29 cellular contexts compared by ENCODE assay signal in the genomic region with DNA sequence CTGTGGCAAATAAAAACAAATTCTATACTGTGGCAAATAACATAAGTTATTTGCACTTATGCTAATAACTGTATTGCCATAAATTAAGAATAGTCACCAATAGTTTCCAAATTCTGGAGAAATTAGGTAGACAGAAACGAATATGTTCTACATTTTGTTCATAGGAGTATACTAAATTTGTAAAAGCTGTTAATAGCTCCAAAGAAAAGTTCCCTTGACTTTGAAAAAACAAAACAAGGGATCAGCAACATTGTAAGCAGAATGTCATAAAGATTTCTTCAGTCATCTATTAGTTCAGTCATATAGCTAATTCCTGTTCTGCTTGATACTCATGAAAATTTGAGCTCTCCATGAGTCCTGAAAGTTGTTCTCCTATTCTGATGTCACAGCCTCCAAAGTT.
"Had no signal": no experiment of that assay in that cellular context is flagged by ENCODE, and none has a peak within 500 bp of the region (broad histone marks: within the 10 kb centered on the region; RNA-seq: fewer than 3 reads in every experiment).

No MANE protein-coding gene starts in this region.

- DNase-seq: activated CD4-positive, alpha-beta memory T cell treated with anti-CD3 and anti-CD28 coated beads, Interleukin-2, amount 10 ng/mL, durations not matched to agents 7 days and 5 days; activated CD4-positive, alpha-beta T cell treated with anti-CD3 and anti-CD28 coated beads for 1 hour; activated CD4-positive, alpha-beta T cell treated with anti-CD3 and anti-CD28 coated beads for 4 hours; activated CD4-positive, alpha-beta T cell treated with anti-CD3 and anti-CD28 coated beads, Interleukin-2, amount 10 ng/mL, durations not matched to agents 7 days and 5 days; activated CD4-positive, alpha-beta T cell treated with anti-CD3 and anti-CD28 coated beads, Interleukin-2, amount 50 U/mL, for 4 hours; activated CD8-positive, alpha-beta memory T cell treated with anti-CD3 and anti-CD28 coated beads, Interleukin-2, amount 50 U/mL, for 48 hours; activated gamma-delta T cell; activated naive CD4-positive, alpha-beta T cell treated with anti-CD3 and anti-CD28 coated beads, Interleukin-2, amount 50 U/mL, for 16 hours; activated naive CD4-positive, alpha-beta T cell treated with Interleukin-2 at 50 U/mL for 16 hours; activated T-cell treated with anti-CD3 and anti-CD28 coated beads for 4 hours; activated T-cell treated with anti-CD3 and anti-CD28 coated beads, Interleukin-2, amount 50 U/mL, for 24 hours; activated T-cell treated with anti-CD3 and anti-CD28 coated beads, Interleukin-2, amount 50 U/mL, for 72 hours; amygdala; aorta; central memory CD4-positive, alpha-beta T cell; cerebellar nuclear complex; colonic mucosa; effector CD8-positive, alpha-beta T cell; foreskin fibroblast; head of caudate nucleus; hippocampal formation; T-helper 2 cell had no signal

- ATAC-seq: activated T-cell treated with anti-CD3 and anti-CD28 coated beads, Interleukin-2, amount 50 U/mL, for 72 hours; esophagus mucosa; WTC11 had no signal

- H3K4me3 Mint-ChIP-seq: activated CD4-positive, alpha-beta memory T cell treated with anti-CD3 and anti-CD28 coated beads, Interleukin-2, amount 10 ng/mL, durations not matched to agents 7 days and 5 days; activated CD4-positive, alpha-beta T cell treated with anti-CD3 and anti-CD28 coated beads, Interleukin-2, amount 10 ng/mL, durations not matched to agents 7 days and 5 days; activated naive CD8-positive, alpha-beta T cell; activated T-cell treated with anti-CD3 and anti-CD28 coated beads, Interleukin-2, amount 50 U/mL, for 24 hours; activated T-cell treated with anti-CD3 and anti-CD28 coated beads, Interleukin-2, amount 50 U/mL, for 72 hours; brain; WTC11 had no signal

- H3K4me1 ChIP-seq: breast epithelium, colonic mucosa had no signal

- H3K9me3 ChIP-seq: breast epithelium, colonic mucosa had no signal

- H3K27ac Mint-ChIP-seq: activated CD4-positive, alpha-beta memory T cell treated with anti-CD3 and anti-CD28 coated beads, Interleukin-2, amount 10 ng/mL, durations not matched to agents 7 days and 5 days; activated CD4-positive, alpha-beta T cell treated with anti-CD3 and anti-CD28 coated beads, Interleukin-2, amount 10 ng/mL, durations not matched to agents 7 days and 5 days; activated naive CD8-positive, alpha-beta T cell; activated T-cell treated with anti-CD3 and anti-CD28 coated beads, Interleukin-2, amount 50 U/mL, for 24 hours; activated T-cell treated with anti-CD3 and anti-CD28 coated beads, Interleukin-2, amount 50 U/mL, for 72 hours; brain; WTC11 had no signal

- H3K9me3 Mint-ChIP-seq: activated CD4-positive, alpha-beta memory T cell treated with anti-CD3 and anti-CD28 coated beads, Interleukin-2, amount 10 ng/mL, durations not matched to agents 7 days and 5 days; activated CD4-positive, alpha-beta T cell treated with anti-CD3 and anti-CD28 coated beads, Interleukin-2, amount 10 ng/mL, durations not matched to agents 7 days and 5 days had no signal

- H3K27me3 Mint-ChIP-seq: activated CD4-positive, alpha-beta memory T cell treated with anti-CD3 and anti-CD28 coated beads, Interleukin-2, amount 10 ng/mL, durations not matched to agents 7 days and 5 days; activated CD4-positive, alpha-beta T cell treated with anti-CD3 and anti-CD28 coated beads, Interleukin-2, amount 10 ng/mL, durations not matched to agents 7 days and 5 days; activated naive CD8-positive, alpha-beta T cell; activated T-cell treated with anti-CD3 and anti-CD28 coated beads, Interleukin-2, amount 50 U/mL, for 24 hours; brain had no signal

- H3K4me1 Mint-ChIP-seq: activated CD4-positive, alpha-beta memory T cell treated with anti-CD3 and anti-CD28 coated beads, Interleukin-2, amount 10 ng/mL, durations not matched to agents 7 days and 5 days; activated CD4-positive, alpha-beta T cell treated with anti-CD3 and anti-CD28 coated beads, Interleukin-2, amount 10 ng/mL, durations not matched to agents 7 days and 5 days had no signal

- H3K4me3 ChIP-seq: breast epithelium, cardiac muscle cell, colonic mucosa had no signal

- H3K27ac ChIP-seq: breast epithelium, cardiac muscle cell, colonic mucosa, VCaP had no signal

- H3K36me3 Mint-ChIP-seq: activated naive CD8-positive, alpha-beta T cell; brain had no signal

- H3K27me3 ChIP-seq: breast epithelium, cardiac muscle cell, colonic mucosa had no signal

- H3K36me3 ChIP-seq: breast epithelium, cardiac muscle cell, colonic mucosa had no signal
